Comparison of ENCODE assay signal across 9 cellular contexts in the genomic region with DNA sequence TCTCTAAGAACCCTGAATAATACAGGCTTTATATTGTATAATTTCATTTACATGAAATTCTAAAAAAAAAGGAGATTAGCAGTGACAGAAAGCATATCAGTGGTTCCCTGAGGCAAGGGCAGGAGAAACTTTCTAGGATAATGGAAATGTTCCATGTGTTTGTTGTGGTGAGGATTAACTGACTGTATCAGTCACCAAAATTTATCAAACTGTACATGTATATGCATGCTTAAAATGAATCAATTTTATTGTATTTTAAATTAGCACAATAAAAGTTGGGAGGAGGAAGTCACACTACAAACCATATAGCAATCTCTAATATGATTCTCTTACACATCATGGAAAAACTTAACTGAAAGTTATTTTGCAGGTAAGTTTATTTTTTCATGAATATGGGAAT.
"Had no signal": no experiment of that assay in that cellular context is flagged by ENCODE, and none has a peak within 500 bp of the region (broad histone marks: within the 10 kb centered on the region; RNA-seq: fewer than 3 reads in every experiment).

No MANE protein-coding gene starts in this region.

- H3K4me3 ChIP-seq: GM23248, HAP-1 had no signal

- H3K36me3 ChIP-seq: HAP-1 had no signal

- H3K27me3 Mint-ChIP-seq: IgD-negative memory B cell had no signal

- H3K27ac ChIP-seq: GM23248, HL-60 had no signal

- ATAC-seq: HCT116, HepG2 had no signal

- H3K4me3 Mint-ChIP-seq: HFFc6, IgD-negative memory B cell had no signal

- H2AFZ ChIP-seq: GM23248 had no signal

- H3K4me1 ChIP-seq: HAP-1 had no signal

- H3K9ac ChIP-seq: GM23248 had no signal

- DNase-seq: GM23248, GOT3, H7, HFFc6 had no signal

- H3K36me3 Mint-ChIP-seq: IgD-negative memory B cell had no signal

- FAIRE-seq: HepG2 had no signal

- H3K9me3 ChIP-seq: HAP-1 had no signal

- H3K27ac Mint-ChIP-seq: HFFc6, IgD-negative memory B cell had no signal
